In the genomic region with DNA sequence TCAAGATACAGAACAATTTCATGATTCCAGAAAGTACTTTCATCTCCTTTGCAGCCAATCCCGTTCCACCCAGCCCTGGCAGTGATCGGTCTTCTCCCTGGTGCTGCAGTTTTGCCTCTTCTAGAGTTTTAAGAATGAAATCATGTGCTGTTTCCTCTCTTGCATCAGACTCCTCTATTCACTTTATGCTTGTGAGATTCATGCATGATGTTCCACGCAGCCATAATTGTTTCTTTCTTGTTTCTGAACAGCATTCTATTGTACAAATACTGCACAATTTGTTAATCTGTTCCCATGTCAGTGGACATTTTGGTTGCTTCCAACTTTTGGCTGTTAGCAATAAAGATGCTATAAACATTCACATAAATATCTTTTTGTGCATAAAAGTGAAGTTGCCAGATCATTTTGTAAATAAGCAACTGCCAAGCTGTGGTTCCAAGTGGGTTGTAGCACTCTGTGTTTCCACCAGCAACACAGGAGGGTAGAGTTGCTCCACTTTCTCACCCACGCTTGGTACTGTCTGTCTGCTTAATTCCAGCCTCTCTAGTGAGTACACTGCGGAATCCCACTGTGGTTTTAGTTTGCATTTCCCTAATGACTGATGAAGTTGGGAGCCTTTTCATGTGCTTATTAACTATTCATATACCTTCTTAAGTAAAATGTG, we compare ENCODE assay signal across 23 cellular contexts.
DNase-seq lines count a peak whose midpoint lies in the region; ATAC-seq, FAIRE-seq and TF ChIP-seq lines count a peak whose summit lies in the region.
"Had no signal": no experiment of that assay in that cellular context is flagged by ENCODE, and none has a peak within 500 bp of the region (broad histone marks: within the 10 kb centered on the region; RNA-seq: fewer than 3 reads in every experiment).

No MANE protein-coding gene starts in this region.

- ATAC-seq in IMR-90 (ENCODE audit: low read depth): no peak
- ATAC-seq: body of pancreas, heart left ventricle, left cardiac atrium had no signal

- in situ Hi-C loops in IMR-90 (cut with MboI; ENCODE audit: low sequenced_read_pairs): loop anchor here (25.0 kb wide), 1 partner anchor 590 kb away; no protein-coding TSS in a partner anchor

- peak overlapping the region in 1 of 2 experiments; percentile 53; a peak in 2 of 4 replicates for H4K8ac ChIP-seq in IMR-90 (ENCODE audit: low read depth in 2 of 2, low read length in 2 of 2)

- POLR2A ChIA-PET in IMR-90 (lab: Charles Lee; ENCODE audit: unreplicated experiment): no interaction called here

- H3K4ac ChIP-seq in IMR-90 (ENCODE audit: low read depth, low read length): 0 out of 2 replicates have a peak overlapping the region, but pooled peaks have one; percentile 12

- H3K14ac ChIP-seq in IMR-90 (replicated peaks; ENCODE audit: low read depth, low read length): peak overlapping the region; percentile 49; the same call in 1 of the 2 replicates

- peak overlapping the region; percentile 67; the same call in 1 of the 2 replicates for H2BK20ac ChIP-seq in IMR-90 (ENCODE audit: low read depth, low read length)

- DNase-seq in IMR-90 (peak; percentile 41), dorsolateral prefrontal cortex (peak in 3 of 10 donors; percentile 27 to 34 (median 30)), ureter (ENCODE audit: low spot score) (peak; percentile 36), HTR-8/SVneo (ENCODE audit: insufficient read length, low spot score) (no peak), SHP77 treated with DMSO at 0.1 percent for 48 hours (lab: John Stamatoyannopoulos, UW) (no peak)
- DNase-seq in stimulated activated CD4-positive, alpha-beta T cell treated with anti-CD3 and anti-CD28 coated beads, Interleukin-2, amount 100 ng/mL, for 48 hours: no peak
- DNase-seq: activated CD4-positive, alpha-beta T cell treated with anti-CD3 and anti-CD28 coated beads, Interleukin-2, amount 50 U/mL, for 1 hour; activated CD8-positive, alpha-beta memory T cell treated with anti-CD3 and anti-CD28 coated beads, Interleukin-2, amount 50 U/mL, for 48 hours; body of pancreas; CD4-positive, alpha-beta T cell; GOT3; KG1; left cardiac atrium; mesendoderm; MM.1S; NCI-H1436; NCI-H446; NCI-H82; WERI-Rb-1 had no signal

- no peak overlapping the region for H2AFZ ChIP-seq in IMR-90 (replicated peaks; ENCODE audit: low read length, poor library complexity)

- peak overlapping the region; percentile 61 for H2BK120ac ChIP-seq in IMR-90 (ENCODE audit: low read depth, low read length)

- no CpG with 5 or more reads among the region's 5 CpGs for WGBS in IMR-90 (ENCODE audit: extremely low coverage in 2 of 2, insufficient read length in 1 of 2), 2 experiments

- no peak overlapping the region for H3K4me2 ChIP-seq in IMR-90 (ENCODE audit: low read depth, low read length)

- 0 out of 2 replicates have a peak overlapping the region, but pooled peaks have one; percentile 9 for H2AK5ac ChIP-seq in IMR-90 (ENCODE audit: low read depth, low read length)

- no peaks in the 10 kb centered on the region for H3K36me3 ChIP-seq in IMR-90 (ENCODE audit: control insufficient read depth, insufficient read depth, low read length)
- H3K36me3 ChIP-seq: heart left ventricle, WERI-Rb-1 had no signal

- no peaks in the 10 kb centered on the region for H3K79me1 ChIP-seq in IMR-90 (ENCODE audit: low read depth in 1 of 2, low read length in 2 of 2)

- H3K9me3 ChIP-seq in IMR-90 (ENCODE audit: control insufficient read depth, insufficient read depth, low read length): no peaks in the 10 kb centered on the region
- H3K9me3 ChIP-seq: body of pancreas, heart left ventricle had no signal

- H3K4me3 ChIP-seq in IMR-90 (ENCODE audit: insufficient read depth, low read depth, low read length) (no peak overlapping the region), dorsolateral prefrontal cortex (peak overlapping the region in 2 of 59 donors; percentile 6 to 16)
- H3K4me3 ChIP-seq: body of pancreas, coronary artery, heart left ventricle had no signal

- H3K27ac ChIP-seq in IMR-90 (ENCODE audit: insufficient read depth, low read length): no peak overlapping the region
- peak overlapping the region in 48 of 59 donors; percentile 0 to 84 (median 52) for H3K27ac ChIP-seq in dorsolateral prefrontal cortex
- H3K27ac ChIP-seq in layer of hippocampus (ENCODE audit: low read depth, low read length): peak overlapping the region; percentile 20
- H3K27ac ChIP-seq: body of pancreas, coronary artery, heart left ventricle, WERI-Rb-1 had no signal

- CTCF ChIA-PET in IMR-90 (lab: Yijun Ruan, JAX): no interaction called here

- no peak for TF ChIP-seq POLR2A in IMR-90 (IDR thresholded peaks at IDR 0.05; ENCODE audit: low read depth, low read length)

- no peak overlapping the region for H3K18ac ChIP-seq in IMR-90 (ENCODE audit: low read depth, low read length)

- no peak overlapping the region for H3K56ac ChIP-seq in IMR-90 (ENCODE audit: extremely low read depth, insufficient read depth, low read length)

- peaks cover 16% of the 10 kb centered on the region for H3K4me1 ChIP-seq in IMR-90 (ENCODE audit: control insufficient read depth, insufficient read depth, low read length)
- H3K4me1 ChIP-seq: body of pancreas had no signal

- H3K9me1 ChIP-seq in IMR-90 (ENCODE audit: insufficient read depth, low read length): peaks cover 17% of the 10 kb centered on the region

- H2BK15ac ChIP-seq in IMR-90 (ENCODE audit: low read depth, low read length): peak overlapping the region; percentile 49; the same call in 1 of the 3 replicates

- FAIRE-seq in HTR-8/SVneo (lab: Jason Lieb, UNC): no peak
- FAIRE-seq: GM19239 had no signal

- no peak overlapping the region for H3K9ac ChIP-seq in IMR-90 (ENCODE audit: low read depth, low read length)

- no peaks in the 10 kb centered on the region for H4K20me1 ChIP-seq in IMR-90 (ENCODE audit: insufficient read depth, low read length)

- TF ChIP-seq CTCF in IMR-90 (conservative IDR thresholded peaks at IDR 0.05; ENCODE audit: low read depth, low read length): no peak
- TF ChIP-seq CTCF in dorsolateral prefrontal cortex (IDR thresholded peaks at IDR 0.05 in 54 of 56, conservative IDR thresholded peaks at IDR 0.05 in 2 of 56; ENCODE audit: low read depth in 1 of 56, partially characterized antibody in 56 of 56): peak in 4 of 56 donors; percentile 14 to 43 (median 21)

- no TSS peak for BruUV-seq in IMR-90 (replicated peaks; lab: Mats Ljungman, UMichigan)

- intact Hi-C loops in IMR-90 (cut with micrococcal nuclease) (no loop called here), dorsolateral prefrontal cortex (cut with DNase I) (no loop called here)

- dilution Hi-C loops in IMR-90 (cut with HindIII; ENCODE audit: low sequenced_read_pairs, unreplicated experiment): no loop called here

- H3K27me3 ChIP-seq in IMR-90 (ENCODE audit: control insufficient read depth, insufficient read depth, low read length) (no peaks in the 10 kb centered on the region), dorsolateral prefrontal cortex (peaks cover 0 to 6% (median 0%) of the 10 kb centered on the region in 45 donors), layer of hippocampus (ENCODE audit: control insufficient read depth, insufficient read depth, low read length) (no peaks in the 10 kb centered on the region)
- H3K27me3 ChIP-seq: body of pancreas had no signal

- no peak overlapping the region for H3K23ac ChIP-seq in IMR-90 (ENCODE audit: low read depth, low read length)

- TF ChIP-seq RAD21 in IMR-90 (IDR thresholded peaks at IDR 0.05; ENCODE audit: low read length): no peak

- no peak overlapping the region for H4K5ac ChIP-seq in IMR-90 (ENCODE audit: low read depth, low read length)

- H2AK9ac ChIP-seq in IMR-90 (replicated peaks; ENCODE audit: low read depth, low read length, poor library complexity): no peak overlapping the region

- no peak overlapping the region; the same call in 1 of the 2 replicates for H4K91ac ChIP-seq in IMR-90 (ENCODE audit: insufficient read depth, low read depth, low read length)

- H2BK5ac ChIP-seq in IMR-90 (ENCODE audit: low read depth, low read length, poor library complexity, severe bottlenecking): no peak overlapping the region

TF ChIP-seq in IMR-90, 13 proteins besides CTCF, POLR2A, EP300 and RAD21:
- no peak for TF ChIP-seq MAFK (IDR thresholded peaks at IDR 0.05; ENCODE audit: low read depth, low read length)
- 0 out of 2 replicates have a peak, but pooled peaks have one; percentile 6 for TF ChIP-seq CEBPB (IDR thresholded peaks at IDR 0.05; ENCODE audit: low read depth, low read length)

Comparison
In these comparisons a context has a peak if more than half of its experiments do, and no peak if none do; other contexts are left out.
1. DNase-seq: peak in IMR-90 (single experiment) and ureter (single experiment); none in stimulated activated CD4-positive, alpha-beta T cell treated with anti-CD3 and anti-CD28 coated beads, Interleukin-2, amount 100 ng/mL, for 48 hours (0 of 2), HTR-8/SVneo (single experiment) and SHP77 treated with DMSO at 0.1 percent for 48 hours (single experiment).